Comparison of ENCODE assay signal across 17 cellular contexts in genomic region chr9:111232997-111233790, GRCh38.
DNase-seq lines count a peak whose midpoint lies in the region; ATAC-seq, FAIRE-seq and TF ChIP-seq lines count a peak whose summit lies in the region.
"Had no signal": no experiment of that assay in that cellular context is flagged by ENCODE, and none has a peak within 500 bp of the region (broad histone marks: within the 10 kb centered on the region; RNA-seq: fewer than 3 reads in every experiment).

No MANE protein-coding gene starts in this region.

- H3K23ac ChIP-seq in IMR-90 (ENCODE audit: low read depth, low read length) (no peak overlapping the region), H1 (ENCODE audit: insufficient read length) (no peak overlapping the region)

- BruUV-seq in IMR-90 (replicated peaks; lab: Mats Ljungman, UMichigan) = no TSS peak

- DNase-seq in EL (peak; percentile 2), IMR-90 (no peak), H1 (ENCODE audit: low read depth in 1 of 2, low spot score in 2 of 2) (no peak), H4 (ENCODE audit: low spot score) (no peak), hippocampal formation (lab: John Stamatoyannopoulos, UW) (no peak), NOMO-1 treated with dmso at 0.1 percent for 144 hours (lab: John Stamatoyannopoulos, UW; ENCODE audit: unreplicated experiment) (no peak)
- DNase-seq in activated T-helper 2 cell treated with anti-CD3 and anti-CD28 coated beads, Interferon-gamma antibody, Interleukin-2, Interleukin-4, amounts not matched to agents 10 μg/mL and 5 μg/mL and 100 μg/mL, durations not matched to agents 14 hours and 24 hours and 36 hours (ENCODE audit: low spot score) = no peak
- DNase-seq: activated effector memory CD4-positive, alpha-beta T cell treated with Interleukin-2 at 50 U/mL for 16 hours; DMS153; kidney; midbrain; NCI-H1092 treated with DMSO at 0.1 percent for 48 hours; NCI-H2171; small intestine; T-helper 2 cell had no signal

- TF ChIP-seq EP300 in H1 (IDR thresholded peaks at IDR 0.05; ENCODE audit: borderline replicate concordance in 1 of 2, low read depth in 2 of 2, low read length in 2 of 2) = no peak

- H3K27me3 ChIP-seq in IMR-90 (ENCODE audit: control insufficient read depth, insufficient read depth, low read length) = no peaks in the 10 kb centered on the region
- no peaks in the 10 kb centered on the region for H3K27me3 ChIP-seq in H1 (replicated peaks in 1 of 4; ENCODE audit: control insufficient read depth in 3 of 4, extremely low read depth in 1 of 4, insufficient read depth in 3 of 4, low read length in 3 of 4)

- H3K27ac ChIP-seq in IMR-90 (ENCODE audit: insufficient read depth, low read length) (no peak overlapping the region), H1 (ENCODE audit: low read depth, low read length) (no peak overlapping the region)

- H2AFZ ChIP-seq in IMR-90 (replicated peaks; ENCODE audit: low read length, poor library complexity) = peak overlapping the region; percentile 45
- no peak overlapping the region for H2AFZ ChIP-seq in H1 (ENCODE audit: low read length)

- no peak overlapping the region for H2BK20ac ChIP-seq in IMR-90 (ENCODE audit: low read depth, low read length)
- H2BK20ac ChIP-seq in H1 (ENCODE audit: low read length) = no peak overlapping the region

- no peaks in the 10 kb centered on the region for H3K4me1 ChIP-seq in IMR-90 (ENCODE audit: control insufficient read depth, insufficient read depth, low read length)
- peaks cover 2 to 7% (median 4%) of the 10 kb centered on the region in 4 experiments; a peak in 4 of 7 replicates for H3K4me1 ChIP-seq in H1 (replicated peaks in 1 of 4; ENCODE audit: control insufficient read depth in 3 of 4, insufficient read depth in 4 of 4, low read length in 3 of 4)

- intact Hi-C loops in IMR-90 (cut with micrococcal nuclease) = no loop called here
- intact Hi-C loops in activated T-helper 2 cell treated with anti-CD3 and anti-CD28 coated beads, Interferon-gamma antibody, Interleukin-2, Interleukin-4, amounts not matched to agents 10 μg/mL and 5 μg/mL and 100 μg/mL, durations not matched to agents 14 hours and 24 hours and 36 hours (cut with micrococcal nuclease) = no loop called here

- peak; percentile 7 for FAIRE-seq in H1 (lab: Jason Lieb, UNC)
- FAIRE-seq: kidney, small intestine had no signal

- no peak for ATAC-seq in IMR-90 (ENCODE audit: low read depth)

- H3K18ac ChIP-seq in IMR-90 (ENCODE audit: low read depth, low read length) (no peak overlapping the region), H1 (ENCODE audit: extremely low read depth, low read length) (no peak overlapping the region)

- H3K27me3 Mint-ChIP-seq in nephron (ENCODE audit: low read depth) = no peaks in the 10 kb centered on the region
- H3K27me3 Mint-ChIP-seq in activated T-helper 2 cell treated with anti-CD3 and anti-CD28 coated beads, Interferon-gamma antibody, Interleukin-2, Interleukin-4, amounts not matched to agents 10 μg/mL and 5 μg/mL and 100 μg/mL, durations not matched to agents 14 hours and 24 hours and 36 hours (ENCODE audit: low read depth) = no peaks in the 10 kb centered on the region

- no peaks in the 10 kb centered on the region for H3K9me3 Mint-ChIP-seq in nephron
- no peaks in the 10 kb centered on the region for H3K9me3 Mint-ChIP-seq in activated T-helper 2 cell treated with anti-CD3 and anti-CD28 coated beads, Interferon-gamma antibody, Interleukin-2, Interleukin-4, amounts not matched to agents 10 μg/mL and 5 μg/mL and 100 μg/mL, durations not matched to agents 14 hours and 24 hours and 36 hours
- H3K9me3 Mint-ChIP-seq: dendritic cell treated with granulocyte-macrophage colony-stimulating factor and Interleukin-4, amounts not matched to agents 40 ng/mL and 50 ng/mL, for 4 days had no signal

- H2AK9ac ChIP-seq in IMR-90 (replicated peaks; ENCODE audit: low read depth, low read length, poor library complexity) = no peak overlapping the region

- in situ Hi-C loops in IMR-90 (cut with MboI; ENCODE audit: low sequenced_read_pairs) = no loop called here

- H2BK12ac ChIP-seq in H1 (ENCODE audit: low read depth, low read length) = no peak overlapping the region

- H3K9me3 ChIP-seq in IMR-90 (ENCODE audit: control insufficient read depth, insufficient read depth, low read length) = no peaks in the 10 kb centered on the region
- H3K9me3 ChIP-seq in H1 (ENCODE audit: insufficient read depth in 2 of 2, low read depth in 1 of 2, low read length in 1 of 2) = no peaks in the 10 kb centered on the region

- H3K4me3 ChIP-seq in IMR-90 (ENCODE audit: insufficient read depth, low read depth, low read length) = no peak overlapping the region
- no peak overlapping the region for H3K4me3 ChIP-seq in H1 (ENCODE audit: extremely low read depth in 1 of 4, insufficient read depth in 2 of 4, low read depth in 3 of 4, low read length in 4 of 4)

- no peaks in the 10 kb centered on the region for H3K23me2 ChIP-seq in H1 (ENCODE audit: low read depth, low read length)

- peaks cover 43% of the 10 kb centered on the region for H3K4me1 Mint-ChIP-seq in nephron
- H3K4me1 Mint-ChIP-seq in activated T-helper 2 cell treated with anti-CD3 and anti-CD28 coated beads, Interferon-gamma antibody, Interleukin-2, Interleukin-4, amounts not matched to agents 10 μg/mL and 5 μg/mL and 100 μg/mL, durations not matched to agents 14 hours and 24 hours and 36 hours (ENCODE audit: low read depth) = no peaks in the 10 kb centered on the region

- WGBS in IMR-90 (ENCODE audit: extremely low coverage in 2 of 2, insufficient read length in 1 of 2), 2 experiments = 0% methylated on average over 1 of the region's 8 CpGs; no CpG with 5 or more reads in 1 of the 2 experiments
- WGBS in H1 (ENCODE audit: extremely low coverage in 1 of 2, insufficient coverage in 1 of 2, insufficient read length in 1 of 2, insufficient replicate concordance in 2 of 2, low coverage in 1 of 2, low lambda C conversion rate in 2 of 2, missing lambda C conversion rate in 1 of 2), 2 experiments = 53 to 100% methylated on average over 1 to 8 of the region's 8 CpGs

- no peak overlapping the region for H4K91ac ChIP-seq in IMR-90 (ENCODE audit: insufficient read depth, low read depth, low read length)
- no peak overlapping the region for H4K91ac ChIP-seq in H1 (replicated peaks; ENCODE audit: insufficient read length, low read length)

- no peaks in the 10 kb centered on the region for H3K9me1 ChIP-seq in IMR-90 (ENCODE audit: insufficient read depth, low read length)

- TF ChIP-seq CTCF in IMR-90 (conservative IDR thresholded peaks at IDR 0.05; ENCODE audit: low read depth, low read length) (no peak), H1 (IDR thresholded peaks at IDR 0.05; ENCODE audit: control extremely low read depth in 1 of 3, insufficient read depth in 1 of 3, low read depth in 1 of 3, low read length in 3 of 3) (no peak), nephron (IDR thresholded peaks at IDR 0.05; ENCODE audit: unreplicated experiment in 3 of 3) (no peak)

- POLR2A ChIA-PET in IMR-90 (lab: Charles Lee; ENCODE audit: unreplicated experiment) (no interaction called here), H1 (lab: Charles Lee; ENCODE audit: partially characterized antibody) (no interaction called here)

- no peak overlapping the region for H2AK5ac ChIP-seq in IMR-90 (ENCODE audit: low read depth, low read length)
- H2AK5ac ChIP-seq in H1 (ENCODE audit: low read depth, low read length) = no peak overlapping the region

- H2BK15ac ChIP-seq in IMR-90 (ENCODE audit: low read depth, low read length) (no peak overlapping the region), H1 (ENCODE audit: low read length) (no peak overlapping the region)

- H3K36me3 ChIP-seq in IMR-90 (ENCODE audit: control insufficient read depth, insufficient read depth, low read length) = no peaks in the 10 kb centered on the region
- H3K36me3 ChIP-seq in H1 (ENCODE audit: control insufficient read depth in 2 of 4, insufficient read depth in 4 of 4, low read length in 3 of 4) = no peaks in the 10 kb centered on the region

- H3K36me3 Mint-ChIP-seq in nephron (ENCODE audit: low read depth) = no peaks in the 10 kb centered on the region
- no peaks in the 10 kb centered on the region for H3K36me3 Mint-ChIP-seq in activated T-helper 2 cell treated with anti-CD3 and anti-CD28 coated beads, Interferon-gamma antibody, Interleukin-2, Interleukin-4, amounts not matched to agents 10 μg/mL and 5 μg/mL and 100 μg/mL, durations not matched to agents 14 hours and 24 hours and 36 hours (ENCODE audit: low read depth)

- H3K9ac ChIP-seq in IMR-90 (ENCODE audit: low read depth, low read length) = no peak overlapping the region
- H3K9ac ChIP-seq in H1 (replicated peaks in 1 of 4; ENCODE audit: extremely low read depth in 1 of 4, low read depth in 3 of 4, low read length in 3 of 4) = no peak overlapping the region

- H3K4me3 Mint-ChIP-seq in nephron = peak overlapping the region in 2 of 3 experiments; percentile 19 to 42
- H3K4me3 Mint-ChIP-seq in activated T-helper 2 cell treated with anti-CD3 and anti-CD28 coated beads, Interferon-gamma antibody, Interleukin-2, Interleukin-4, amounts not matched to agents 10 μg/mL and 5 μg/mL and 100 μg/mL, durations not matched to agents 14 hours and 24 hours and 36 hours (ENCODE audit: low read depth) = no peak overlapping the region
- H3K4me3 Mint-ChIP-seq: dendritic cell treated with granulocyte-macrophage colony-stimulating factor and Interleukin-4, amounts not matched to agents 40 ng/mL and 50 ng/mL, for 4 days had no signal

- H3K14ac ChIP-seq in IMR-90 (replicated peaks; ENCODE audit: low read depth, low read length) = no peak overlapping the region
- no peak overlapping the region for H3K14ac ChIP-seq in H1 (ENCODE audit: insufficient read length)

- CTCF ChIA-PET in IMR-90 (lab: Yijun Ruan, JAX) (no interaction called here), H1 (lab: Charles Lee; ENCODE audit: partially characterized antibody) (interaction anchor here (0.8 kb wide), 1 partner anchor 195 kb away, joined by 4 read pairs; the partner anchor contains the start of gene LPAR1)

- H3K56ac ChIP-seq in IMR-90 (ENCODE audit: extremely low read depth, insufficient read depth, low read length) (no peak overlapping the region), H1 (replicated peaks; ENCODE audit: insufficient read length, low read depth, low read length) (no peak overlapping the region)

- H4K5ac ChIP-seq in IMR-90 (ENCODE audit: low read depth, low read length) (no peak overlapping the region), H1 (ENCODE audit: insufficient read length, low read depth, low read length) (no peak overlapping the region)

- H3K79me2 ChIP-seq in H1 (ENCODE audit: control insufficient read depth in 1 of 2, insufficient read depth in 2 of 2, low read length in 2 of 2) = no peaks in the 10 kb centered on the region

- no peak overlapping the region for H3K4me2 ChIP-seq in IMR-90 (ENCODE audit: low read depth, low read length)
- peak overlapping the region in 1 of 2 experiments; percentile 44; a peak in 2 of 4 replicates for H3K4me2 ChIP-seq in H1 (ENCODE audit: insufficient read depth in 1 of 2, low read depth in 2 of 2, low read length in 2 of 2)

- H3K79me1 ChIP-seq in IMR-90 (ENCODE audit: low read depth in 1 of 2, low read length in 2 of 2) (no peaks in the 10 kb centered on the region), H1 (ENCODE audit: low read depth, low read length) (no peaks in the 10 kb centered on the region)

- TF ChIP-seq RAD21 in IMR-90 (IDR thresholded peaks at IDR 0.05; ENCODE audit: low read length) (no peak), H1 (IDR thresholded peaks at IDR 0.05 in 1 of 2, conservative IDR thresholded peaks at IDR 0.05 in 1 of 2; ENCODE audit: low read depth in 2 of 2, low read length in 2 of 2) (no peak)

- H3K4ac ChIP-seq in IMR-90 (ENCODE audit: low read depth, low read length) (no peak overlapping the region), H1 (replicated peaks; ENCODE audit: insufficient read length, low read depth, low read length) (no peak overlapping the region)

- H2BK5ac ChIP-seq in IMR-90 (ENCODE audit: low read depth, low read length, poor library complexity, severe bottlenecking) (no peak overlapping the region), H1 (ENCODE audit: low read depth, low read length) (no peak overlapping the region)

- dilution Hi-C loops in IMR-90 (cut with HindIII; ENCODE audit: low sequenced_read_pairs, unreplicated experiment) = no loop called here

- H2BK120ac ChIP-seq in IMR-90 (ENCODE audit: low read depth, low read length) = no peak overlapping the region
- H2BK120ac ChIP-seq in H1 (replicated peaks; ENCODE audit: low read depth, low read length) = no peak overlapping the region

- H4K8ac ChIP-seq in IMR-90 (ENCODE audit: low read depth in 2 of 2, low read length in 2 of 2) (no peak overlapping the region), H1 (ENCODE audit: extremely low read depth, insufficient read depth, low read length) (no peak overlapping the region)

- TF ChIP-seq POLR2A in IMR-90 (IDR thresholded peaks at IDR 0.05; ENCODE audit: low read depth, low read length) (no peak), H1 (IDR thresholded peaks at IDR 0.05; ENCODE audit: control extremely low read depth in 1 of 2, low read depth in 2 of 2, low read length in 2 of 2) (no peak)

- H4K20me1 ChIP-seq in IMR-90 (ENCODE audit: insufficient read depth, low read length) (no peaks in the 10 kb centered on the region), H1 (replicated peaks in 1 of 2; ENCODE audit: control insufficient read depth in 1 of 2, insufficient read depth in 2 of 2, low read length in 2 of 2) (no peaks in the 10 kb centered on the region)

- peak overlapping the region; percentile 34 to 64 (median 46) for H3K27ac Mint-ChIP-seq in nephron
- H3K27ac Mint-ChIP-seq in activated T-helper 2 cell treated with anti-CD3 and anti-CD28 coated beads, Interferon-gamma antibody, Interleukin-2, Interleukin-4, amounts not matched to agents 10 μg/mL and 5 μg/mL and 100 μg/mL, durations not matched to agents 14 hours and 24 hours and 36 hours = no peak overlapping the region
- H3K27ac Mint-ChIP-seq: dendritic cell treated with granulocyte-macrophage colony-stimulating factor and Interleukin-4, amounts not matched to agents 40 ng/mL and 50 ng/mL, for 4 days had no signal
